36 cellular contexts compared by ENCODE assay signal in the genomic region with DNA sequence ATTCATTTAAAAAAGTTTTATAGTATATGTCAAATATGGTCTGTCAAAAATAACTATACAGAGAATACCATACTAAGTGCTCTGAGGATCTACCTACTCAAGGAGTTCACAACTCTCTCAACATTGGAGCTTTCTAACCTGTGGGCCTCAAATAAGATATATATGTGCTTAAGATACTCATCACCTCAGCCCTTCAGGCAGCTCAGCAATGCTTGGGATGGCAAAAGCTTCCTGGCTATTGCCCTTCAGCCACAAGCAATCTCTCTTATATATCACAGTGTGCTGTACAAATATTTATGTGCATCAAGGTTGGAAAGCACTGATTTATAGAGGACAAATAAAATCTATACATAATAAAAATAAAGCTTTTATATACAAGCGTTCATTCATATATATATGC.
"Had no signal": no experiment of that assay in that cellular context is flagged by ENCODE, and none has a peak within 500 bp of the region (broad histone marks: within the 10 kb centered on the region; RNA-seq: fewer than 3 reads in every experiment).

No MANE protein-coding gene starts in this region.

- H3K4me1 ChIP-seq: ascending aorta, body of pancreas had no signal

- H3K4me3 ChIP-seq: adrenal gland, ascending aorta, body of pancreas, cardiac muscle cell had no signal

- H3K36me3 Mint-ChIP-seq: activated naive CD4-positive, alpha-beta T cell treated with anti-CD3 and anti-CD28 coated beads, Interleukin-2, amount 50 U/mL, for 72 hours had no signal

- DNase-seq: activated effector memory CD4-positive, alpha-beta T cell treated with anti-CD3 and anti-CD28 coated beads, Interleukin-2, amount 50 U/mL, for 16 hours; activated effector memory CD4-positive, alpha-beta T cell treated with Interleukin-2 at 50 U/mL for 16 hours; activated gamma-delta T cell; activated gamma-delta T cell treated with Interleukin-2 at 50 U/mL for 16 hours; activated naive CD4-positive, alpha-beta T cell; activated naive CD4-positive, alpha-beta T cell treated with anti-CD3 and anti-CD28 coated beads for 36 hours; activated naive CD4-positive, alpha-beta T cell treated with anti-CD3 and anti-CD28 coated beads, Interleukin-2, amount 10 ng/mL, durations not matched to agents 7 days and 5 days; activated naive CD4-positive, alpha-beta T cell treated with anti-CD3 and anti-CD28 coated beads, Interleukin-2, amount 50 U/mL, for 16 hours; activated naive CD4-positive, alpha-beta T cell treated with Interleukin-2 at 50 U/mL for 16 hours; activated naive CD8-positive, alpha-beta T cell treated with anti-CD3 and anti-CD28 coated beads for 36 hours; activated naive CD8-positive, alpha-beta T cell treated with anti-CD3 and anti-CD28 coated beads, Interleukin-2, amount 10 ng/mL, durations not matched to agents 7 days and 5 days; activated naive CD8-positive, alpha-beta T cell treated with anti-CD3 and anti-CD28 coated beads, Interleukin-2, amount 50 U/mL, for 24 hours; activated T-cell treated with anti-CD3 and anti-CD28 coated beads, Interleukin-2, amount 50 U/mL, for 24 hours; activated T-cell treated with anti-CD3 and anti-CD28 coated beads, Interleukin-2, amount 50 U/mL, for 4 hours; activated T-cell treated with anti-CD3 and anti-CD28 coated beads, Interleukin-2, amount 50 U/mL, for 48 hours; activated T-cell treated with anti-CD3 and anti-CD28 coated beads, Interleukin-2, amount 50 U/mL, for 72 hours; adrenal gland; amniotic stem cell; amygdala; anterior cingulate cortex; aorta; body of pancreas; brain microvascular endothelial cell; caudate nucleus; central memory CD4-positive, alpha-beta T cell; cerebellar nuclear complex had no signal

- H3K4me3 Mint-ChIP-seq: activated naive CD4-positive, alpha-beta T cell treated with anti-CD3 and anti-CD28 coated beads for 36 hours; activated naive CD4-positive, alpha-beta T cell treated with anti-CD3 and anti-CD28 coated beads, Interleukin-2, amount 10 ng/mL, durations not matched to agents 7 days and 5 days; activated naive CD4-positive, alpha-beta T cell treated with anti-CD3 and anti-CD28 coated beads, Interleukin-2, amount 50 U/mL, for 24 hours; activated naive CD8-positive, alpha-beta T cell; activated naive CD8-positive, alpha-beta T cell treated with anti-CD3 and anti-CD28 coated beads for 36 hours; activated naive CD8-positive, alpha-beta T cell treated with anti-CD3 and anti-CD28 coated beads, Interleukin-2, amount 10 ng/mL, durations not matched to agents 7 days and 5 days; activated naive CD8-positive, alpha-beta T cell treated with anti-CD3 and anti-CD28 coated beads, Interleukin-2, amount 50 U/mL, for 24 hours; activated T-cell treated with anti-CD3 and anti-CD28 coated beads, Interleukin-2, amount 50 U/mL, for 24 hours; activated T-cell treated with anti-CD3 and anti-CD28 coated beads, Interleukin-2, amount 50 U/mL, for 4 hours; activated T-cell treated with anti-CD3 and anti-CD28 coated beads, Interleukin-2, amount 50 U/mL, for 72 hours; activated T-helper 1 cell treated with anti-CD3 and anti-CD28 coated beads, Interleukin-12 subunit alpha, Interleukin-12 subunit beta, Interleukin-2, Interleukin-4 antibody, amounts not matched to agents 30 ng/mL and 10 ng/mL and 1 ng/mL, durations not matched to agents 14 hours and 24 hours and 36 hours; activated T-helper 17 cell treated with anti-CD3 and anti-CD28 coated beads, Interleukin-2, amount 50 U/mL, for 72 hours; brain; central memory CD8-positive, alpha-beta T cell had no signal

- H3K9me3 Mint-ChIP-seq: activated naive CD4-positive, alpha-beta T cell treated with anti-CD3 and anti-CD28 coated beads for 36 hours; activated naive CD4-positive, alpha-beta T cell treated with anti-CD3 and anti-CD28 coated beads, Interleukin-2, amount 10 ng/mL, durations not matched to agents 7 days and 5 days; activated naive CD4-positive, alpha-beta T cell treated with anti-CD3 and anti-CD28 coated beads, Interleukin-2, amount 50 U/mL, for 24 hours; activated naive CD4-positive, alpha-beta T cell treated with anti-CD3 and anti-CD28 coated beads, Interleukin-2, amount 50 U/mL, for 72 hours; activated naive CD8-positive, alpha-beta T cell treated with anti-CD3 and anti-CD28 coated beads for 36 hours; activated naive CD8-positive, alpha-beta T cell treated with anti-CD3 and anti-CD28 coated beads, Interleukin-2, amount 10 ng/mL, durations not matched to agents 7 days and 5 days; activated naive CD8-positive, alpha-beta T cell treated with anti-CD3 and anti-CD28 coated beads, Interleukin-2, amount 50 U/mL, for 24 hours; activated T-cell treated with anti-CD3 and anti-CD28 coated beads, Interleukin-2, amount 50 U/mL, for 24 hours; activated T-cell treated with anti-CD3 and anti-CD28 coated beads, Interleukin-2, amount 50 U/mL, for 4 hours; activated T-cell treated with anti-CD3 and anti-CD28 coated beads, Interleukin-2, amount 50 U/mL, for 72 hours; activated T-helper 1 cell treated with anti-CD3 and anti-CD28 coated beads, Interleukin-12 subunit alpha, Interleukin-12 subunit beta, Interleukin-2, Interleukin-4 antibody, amounts not matched to agents 30 ng/mL and 10 ng/mL and 1 ng/mL, durations not matched to agents 14 hours and 24 hours and 36 hours; activated T-helper 17 cell treated with anti-CD3 and anti-CD28 coated beads, Interleukin-2, amount 50 U/mL, for 72 hours; activated T-helper 2 cell treated with anti-CD3 and anti-CD28 coated beads, Interferon-gamma antibody, Interleukin-2, Interleukin-4, amounts not matched to agents 10 μg/mL and 5 μg/mL and 100 μg/mL, durations not matched to agents 14 hours and 24 hours and 36 hours; brain; central memory CD8-positive, alpha-beta T cell had no signal

- H3K27me3 Mint-ChIP-seq: activated naive CD4-positive, alpha-beta T cell treated with anti-CD3 and anti-CD28 coated beads, Interleukin-2, amount 10 ng/mL, durations not matched to agents 7 days and 5 days; activated naive CD4-positive, alpha-beta T cell treated with anti-CD3 and anti-CD28 coated beads, Interleukin-2, amount 50 U/mL, for 24 hours; activated naive CD8-positive, alpha-beta T cell; activated naive CD8-positive, alpha-beta T cell treated with anti-CD3 and anti-CD28 coated beads for 36 hours; activated naive CD8-positive, alpha-beta T cell treated with anti-CD3 and anti-CD28 coated beads, Interleukin-2, amount 10 ng/mL, durations not matched to agents 7 days and 5 days; activated naive CD8-positive, alpha-beta T cell treated with anti-CD3 and anti-CD28 coated beads, Interleukin-2, amount 50 U/mL, for 24 hours; activated T-cell treated with anti-CD3 and anti-CD28 coated beads, Interleukin-2, amount 50 U/mL, for 24 hours; activated T-helper 17 cell treated with anti-CD3 and anti-CD28 coated beads, Interleukin-2, amount 50 U/mL, for 72 hours; brain; central memory CD8-positive, alpha-beta T cell had no signal

- H3K27ac ChIP-seq: adrenal gland, ascending aorta, body of pancreas, brain microvascular endothelial cell, cardiac muscle cell had no signal

- H3K4me1 Mint-ChIP-seq: brain had no signal

- H3K9me3 ChIP-seq: adrenal gland, ascending aorta, body of pancreas had no signal

- H3K27ac Mint-ChIP-seq: activated naive CD4-positive, alpha-beta T cell treated with anti-CD3 and anti-CD28 coated beads for 36 hours; activated naive CD4-positive, alpha-beta T cell treated with anti-CD3 and anti-CD28 coated beads, Interleukin-2, amount 10 ng/mL, durations not matched to agents 7 days and 5 days; activated naive CD4-positive, alpha-beta T cell treated with anti-CD3 and anti-CD28 coated beads, Interleukin-2, amount 50 U/mL, for 24 hours; activated naive CD4-positive, alpha-beta T cell treated with anti-CD3 and anti-CD28 coated beads, Interleukin-2, amount 50 U/mL, for 72 hours; activated naive CD8-positive, alpha-beta T cell; activated naive CD8-positive, alpha-beta T cell treated with anti-CD3 and anti-CD28 coated beads for 36 hours; activated naive CD8-positive, alpha-beta T cell treated with anti-CD3 and anti-CD28 coated beads, Interleukin-2, amount 10 ng/mL, durations not matched to agents 7 days and 5 days; activated naive CD8-positive, alpha-beta T cell treated with anti-CD3 and anti-CD28 coated beads, Interleukin-2, amount 50 U/mL, for 24 hours; activated T-cell treated with anti-CD3 and anti-CD28 coated beads, Interleukin-2, amount 50 U/mL, for 24 hours; activated T-cell treated with anti-CD3 and anti-CD28 coated beads, Interleukin-2, amount 50 U/mL, for 72 hours; activated T-helper 1 cell treated with anti-CD3 and anti-CD28 coated beads, Interleukin-12 subunit alpha, Interleukin-12 subunit beta, Interleukin-2, Interleukin-4 antibody, amounts not matched to agents 30 ng/mL and 10 ng/mL and 1 ng/mL, durations not matched to agents 14 hours and 24 hours and 36 hours; activated T-helper 17 cell treated with anti-CD3 and anti-CD28 coated beads, Interleukin-2, amount 50 U/mL, for 72 hours; activated T-helper 2 cell treated with anti-CD3 and anti-CD28 coated beads, Interferon-gamma antibody, Interleukin-2, Interleukin-4, amounts not matched to agents 10 μg/mL and 5 μg/mL and 100 μg/mL, durations not matched to agents 14 hours and 24 hours and 36 hours; brain had no signal

- H3K27me3 ChIP-seq: adrenal gland, ascending aorta, body of pancreas, brain microvascular endothelial cell, cardiac muscle cell had no signal
